ENCODE assay signal across 8 cellular contexts in the genomic region with DNA sequence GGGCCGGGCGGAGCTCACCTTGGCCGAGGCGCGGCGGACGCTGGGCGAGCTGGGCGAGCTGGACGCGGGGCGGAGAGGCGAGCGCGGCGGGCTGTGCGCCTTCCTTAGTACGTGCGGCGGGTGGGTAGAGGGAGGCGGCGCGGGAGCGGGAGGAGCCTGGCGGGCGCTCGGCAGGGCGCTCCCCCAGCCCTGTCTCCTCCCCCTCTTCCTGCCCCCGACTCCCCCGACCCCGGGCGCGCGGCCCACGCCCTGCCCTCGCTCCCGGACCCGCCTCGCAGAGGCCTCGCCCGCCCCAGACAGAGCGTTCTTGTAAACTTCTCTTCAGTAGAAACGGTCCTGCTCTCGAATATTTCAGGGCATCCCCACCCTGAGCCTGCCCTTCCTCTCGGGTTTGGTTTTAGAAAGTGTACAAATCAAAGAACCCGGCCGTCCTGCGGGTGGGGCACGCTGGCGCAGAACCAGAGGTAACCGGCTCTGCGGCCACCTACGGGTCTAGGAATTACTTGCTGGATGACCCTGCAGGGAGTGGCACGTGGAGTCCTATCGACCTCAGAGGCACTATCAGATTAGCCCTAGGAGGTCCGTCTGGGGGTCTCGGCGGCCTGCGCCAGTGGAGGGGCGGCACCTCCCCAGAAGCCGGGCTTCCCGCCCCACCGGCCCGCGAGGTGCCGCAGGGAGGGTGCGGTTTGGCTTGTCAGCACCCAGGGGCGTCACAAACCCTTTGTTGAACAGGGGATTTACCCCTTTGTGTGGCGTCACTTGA.
DNase-seq lines count a peak whose midpoint lies in the region; ATAC-seq and TF ChIP-seq lines count a peak whose summit lies in the region.

Gene S100A10 (minus strand): TSS at position 126 of the 763 bp plus-strand sequence. CDS start 7,629 bp downstream, outside the sequence.

- H3K27me3 ChIP-seq in OCI-LY1 (ENCODE audit: insufficient read depth, low read length), result no peaks in the 10 kb centered on the region
- peaks cover 0 to 4% of the 10 kb centered on the region in 2 donors for H3K27me3 ChIP-seq in muscle layer of colon (ENCODE audit: control insufficient read depth in 1 of 2, insufficient read depth in 2 of 2, low read length in 2 of 2)

- H4K20me1 ChIP-seq in OCI-LY1 (ENCODE audit: insufficient read depth, low read length), result no peaks in the 10 kb centered on the region

- H3K27ac ChIP-seq in OCI-LY1 (ENCODE audit: low read depth, low read length, poor library complexity, severe bottlenecking) (no peak within 1 kb of the TSS), muscle layer of colon (ENCODE audit: low read depth, low read length) (peak within 1 kb of the TSS; percentile 93)

- H3K4me1 ChIP-seq in OCI-LY1 (ENCODE audit: insufficient read depth, low read length, severe bottlenecking) (peaks cover 17% of the 10 kb centered on the region), muscle layer of colon (ENCODE audit: insufficient read depth, low read length) (peaks cover 41% of the 10 kb centered on the region)

- H3K79me2 ChIP-seq in OCI-LY1 (ENCODE audit: insufficient read depth, low read length), result no peaks in the 10 kb centered on the region

- H3K9ac ChIP-seq in OCI-LY1 (ENCODE audit: low read length) (peak within 1 kb of the TSS; percentile 38; the same call in 1 of the 2 replicates), muscle layer of colon (ENCODE audit: low read length) (peak within 1 kb of the TSS; percentile 87)

- H3K36me3 ChIP-seq in OCI-LY1 (ENCODE audit: insufficient read depth, low read length), result no peaks in the 10 kb centered on the region
- H3K36me3 ChIP-seq in muscle layer of colon (ENCODE audit: insufficient read depth, low read length), result no peaks in the 10 kb centered on the region

- DNase-seq in NCI-H2081 (lab: John Stamatoyannopoulos, UW) (peak; percentile 36 to 42), NCI-H2081 treated with DMSO at 0.1 percent for 48 hours (lab: John Stamatoyannopoulos, UW) (no peak), activated T-cell treated with anti-CD3 and anti-CD28 coated beads for 48 hours (ENCODE audit: low read depth) (peak; percentile 63), erythroblast (lab: John Stamatoyannopoulos, UW) (peak; percentile 66 to 82)
- DNase-seq in stimulated activated naive CD4-positive, alpha-beta T cell treated with Interleukin-2 at 50 U/mL for 16 hours (lab: John Stamatoyannopoulos, UW), result peak; percentile 77

- H3K9me3 ChIP-seq in OCI-LY1 (ENCODE audit: low read length) (no peaks in the 10 kb centered on the region), muscle layer of colon (ENCODE audit: low read length) (no peaks in the 10 kb centered on the region)

- H3K4me2 ChIP-seq in OCI-LY1 (ENCODE audit: low read length), result peak within 1 kb of the TSS; percentile 50

- no peak for TF ChIP-seq CTCF in OCI-LY1 (IDR thresholded peaks at IDR 0.05; ENCODE audit: low read length)

- H3F3A ChIP-seq in OCI-LY1 (ENCODE audit: insufficient read depth, low read length), result no peaks in the 10 kb centered on the region

- H2AFZ ChIP-seq in OCI-LY1 (ENCODE audit: low read length), result no peak within 1 kb of the TSS

- peak; percentile 65 for TF ChIP-seq POLR2A in erythroblast (IDR thresholded peaks at IDR 0.05; ENCODE audit: low read length)

- no peaks in the 10 kb centered on the region for H3K9me2 ChIP-seq in OCI-LY1 (ENCODE audit: low read depth, low read length)

- ATAC-seq in HG03175 (IDR thresholded peaks at IDR 0.05; ENCODE audit: unreplicated experiment), result no peak

- H3K4me3 ChIP-seq in OCI-LY1 (ENCODE audit: low read depth, low read length, poor library complexity, severe bottlenecking) (peak within 1 kb of the TSS; percentile 59), muscle layer of colon (ENCODE audit: low read depth in 1 of 2, low read length in 2 of 2) (peak within 1 kb of the TSS; percentile 85 to 91)
